In genomic region chr10:17409170-17409733, GRCh38 we compare ENCODE assay signal across 10 cellular contexts. TPM values are rescaled to one million over a fixed set of nuclear protein-coding genes. Genes with fewer than 3 reads are reported as not detected.
DNase-seq lines count a peak whose midpoint lies in the region; ATAC-seq, FAIRE-seq and TF ChIP-seq lines count a peak whose summit lies in the region.
"Had no signal": no experiment of that assay in that cellular context is flagged by ENCODE, and none has a peak within 500 bp of the region (broad histone marks: within the 10 kb centered on the region; RNA-seq: fewer than 3 reads in every experiment).

No MANE protein-coding gene starts in this region.

- ATAC-seq in GM18511 (IDR thresholded peaks at IDR 0.05; ENCODE audit: unreplicated experiment), result no peak
- ATAC-seq: activated T-cell treated with anti-CD3 and anti-CD28 coated beads, Interleukin-2, amount 50 U/mL, for 4 hours had no signal

- no peaks in the 10 kb centered on the region for H3K9me3 ChIP-seq in BE2C
- no peaks in the 10 kb centered on the region for H3K9me3 ChIP-seq in GM23248 (ENCODE audit: low read depth)

- in situ Hi-C loops in GM23248 (cut with MboI), result no loop called here

- H3K27ac ChIP-seq in GM23248, result no peak overlapping the region

- H4K20me1 ChIP-seq in GM23248 (ENCODE audit: insufficient read depth), result no peaks in the 10 kb centered on the region

- peak; percentile 75 for FAIRE-seq in TTC549 (lab: Jason Lieb, UNC)
- FAIRE-seq: islet of Langerhans had no signal

- no peak for DNase-seq in BE2C
- peak; percentile 34 for DNase-seq in GM23248
- peak; percentile 25 to 46 (median 30) for DNase-seq in immature natural killer cell
- DNase-seq in NCI-H2227 treated with DMSO at 0.1 percent for 48 hours (lab: John Stamatoyannopoulos, UW), result no peak
- DNase-seq in NCI-H526 (lab: John Stamatoyannopoulos, UW), result no peak
- no peak for DNase-seq in GM19238 (ENCODE audit: insufficient read length, low spot score)
- DNase-seq: activated T-cell treated with anti-CD3 and anti-CD28 coated beads, Interleukin-2, amount 50 U/mL, for 4 hours had no signal

- peaks cover 21 to 26% of the 10 kb centered on the region in 2 donors for H3K4me1 Mint-ChIP-seq in immature natural killer cell

- H3K79me2 ChIP-seq in GM23248 (ENCODE audit: insufficient read depth), result no peaks in the 10 kb centered on the region

- H3K27me3 Mint-ChIP-seq in immature natural killer cell (ENCODE audit: low read depth in 3 of 3), result peaks cover 0 to 2% (median 0%) of the 10 kb centered on the region in 3 donors

- no peak overlapping the region for H2AFZ ChIP-seq in GM23248

- 81 to 88% methylated on average over 4 to 5 of the region's 5 CpGs for WGBS in GM23248 (ENCODE audit: low coverage in 1 of 2, low lambda C conversion rate in 2 of 2, missing lambda C conversion rate in 2 of 2), 2 experiments

- peak; percentile 32 for TF ChIP-seq CTCF in BE2C (IDR thresholded peaks at IDR 0.05; ENCODE audit: low read depth, low read length)

- H3K36me3 Mint-ChIP-seq in immature natural killer cell, result peaks cover 0 to 4% (median 0%) of the 10 kb centered on the region in 3 donors

- no peaks in the 10 kb centered on the region for H3K4me1 ChIP-seq in BE2C
- no peaks in the 10 kb centered on the region for H3K4me1 ChIP-seq in GM23248 (ENCODE audit: insufficient read depth)

- peak overlapping the region in 5 of 6 donors; percentile 29 to 81 (median 53) for H3K27ac Mint-ChIP-seq in immature natural killer cell

- no peaks in the 10 kb centered on the region for H3K9me2 ChIP-seq in GM23248 (ENCODE audit: insufficient read depth)

- no peak overlapping the region for H3K9ac ChIP-seq in GM23248

- H3K27me3 ChIP-seq in BE2C, result no peaks in the 10 kb centered on the region
- peaks cover 5% of the 10 kb centered on the region for H3K27me3 ChIP-seq in GM23248 (replicated peaks; ENCODE audit: insufficient read depth)

- H3K4me3 ChIP-seq in BE2C (ENCODE audit: low read depth, low read length) (no peak overlapping the region), GM23248 (no peak overlapping the region)

- no peaks in the 10 kb centered on the region for H3K36me3 ChIP-seq in BE2C
- no peaks in the 10 kb centered on the region for H3K36me3 ChIP-seq in GM23248 (ENCODE audit: low read depth)

- H3F3A ChIP-seq in GM23248 (ENCODE audit: insufficient read depth), result no peaks in the 10 kb centered on the region

- H3K4me3 Mint-ChIP-seq in immature natural killer cell, result peak overlapping the region in 1 of 5 donors; percentile 1
- H3K4me3 Mint-ChIP-seq: activated T-cell treated with anti-CD3 and anti-CD28 coated beads, Interleukin-2, amount 50 U/mL, for 4 hours had no signal

- no peak overlapping the region for H3K4me2 ChIP-seq in GM23248 (ENCODE audit: unreplicated experiment)

- no peaks in the 10 kb centered on the region for H3K9me3 Mint-ChIP-seq in immature natural killer cell
- H3K9me3 Mint-ChIP-seq: activated T-cell treated with anti-CD3 and anti-CD28 coated beads, Interleukin-2, amount 50 U/mL, for 4 hours had no signal

RNA-seq across cellular contexts. Expression of gene ST8SIA6, which starts 45.1 kb away (rescaled TPM):
- polyA plus RNA-seq in BE2C (2012; ENCODE audit: insufficient read depth, insufficient read length, low read depth), result not detected
- total RNA-seq in GM23248 (2014; rRNA removed; shearing (Covaris generic)), result not detected in 2 replicates
- polyA plus RNA-seq in GM23248 (2016; fragmentation: Nextera tagmentation; extraction: Ambion mirVana), result not detected in 2 replicates
- polyA plus RNA-seq in immature natural killer cell, result 10 to 100 TPM in 2 of 3 donors, 1 to 10 TPM in 1; 2.1 to 19.0 (median 16.4) TPM

Comparison
In these comparisons a context has a peak if more than half of its experiments do, and no peak if none do; other contexts are left out.
1. DNase-seq: peak in GM23248 (single experiment) and immature natural killer cell (3 of 3); none in BE2C (single experiment), NCI-H2227 treated with DMSO at 0.1 percent for 48 hours (single experiment), NCI-H526 (0 of 2) and GM19238 (single experiment).